Comparison of ENCODE assay signal across 10 cellular contexts in genomic region chr7:92768501-92769360, GRCh38.
A peak's percentile ranks its signal among the peaks of the same experiment; 100 is the strongest.
DNase-seq lines count a peak whose midpoint lies in the region; ATAC-seq, FAIRE-seq and TF ChIP-seq lines count a peak whose summit lies in the region.
"Had no signal": no experiment of that assay in that cellular context is flagged by ENCODE, and none has a peak within 500 bp of the region (broad histone marks: within the 10 kb centered on the region; RNA-seq: fewer than 3 reads in every experiment).

No MANE protein-coding gene starts in this region.

- H3K9me3 ChIP-seq in H9 (ENCODE audit: control insufficient read depth, low read depth, low read length) (no peaks in the 10 kb centered on the region), astrocyte (ENCODE audit: insufficient read depth, low read depth, low read length) (no peaks in the 10 kb centered on the region), sigmoid colon (no peaks in the 10 kb centered on the region), hepatocyte (ENCODE audit: low read depth) (no peaks in the 10 kb centered on the region), heart left ventricle (no peaks in the 10 kb centered on the region)

- peaks cover 0 to 9% (median 0%) of the 10 kb centered on the region in 3 experiments; a peak in 3 of 7 replicates for H3K36me3 Mint-ChIP-seq in H9 (ENCODE audit: insufficient read depth in 1 of 3, low read depth in 3 of 3)
- peaks cover 20% of the 10 kb centered on the region for H3K36me3 Mint-ChIP-seq in astrocyte (ENCODE audit: low read depth, unreplicated experiment)

- H2BK15ac ChIP-seq in H9 (ENCODE audit: low read depth, low read length), result no peak overlapping the region; the same call in 1 of the 2 replicates

- no peak for FAIRE-seq in astrocyte (lab: Jason Lieb, UNC)

- no CpG with 5 or more reads among the region's 5 CpGs for WGBS in H9 (ENCODE audit: extremely low coverage, insufficient read length, low lambda C conversion rate)
- WGBS in sigmoid colon, 2 donors, result 78 to 81% methylated on average over 5 of the region's 5 CpGs
- WGBS in hepatocyte (ENCODE audit: low lambda C conversion rate, missing lambda C conversion rate), result 58% methylated on average over 5 of the region's 5 CpGs
- 79 to 91% (median 81%) methylated on average over 5 of the region's 5 CpGs for WGBS in heart left ventricle, 4 donors

- TF ChIP-seq CTCF in H9 (conservative IDR thresholded peaks at IDR 0.05) (no peak), astrocyte (IDR thresholded peaks at IDR 0.05; ENCODE audit: insufficient read depth, low read depth, low read length) (no peak), sigmoid colon (IDR thresholded peaks at IDR 0.05) (no peak), hepatocyte (IDR thresholded peaks at IDR 0.05; ENCODE audit: poor library complexity) (no peak), heart left ventricle (IDR thresholded peaks at IDR 0.05) (no peak)

- H3K4me2 ChIP-seq in H9 (ENCODE audit: insufficient read depth, insufficient read length, low read length) (peak overlapping the region; percentile 58), astrocyte (ENCODE audit: low read length) (no peak overlapping the region), hepatocyte (no peak overlapping the region)

- ATAC-seq in GM18868 (IDR thresholded peaks at IDR 0.05; ENCODE audit: unreplicated experiment) (peak; percentile 94), heart left ventricle (no peak)

- no peak overlapping the region for H3K56ac ChIP-seq in H9 (ENCODE audit: insufficient read length, low read depth, low read length)

- peak overlapping the region; percentile 99 for H3K27ac ChIP-seq in H9 (ENCODE audit: insufficient read length, low read depth, low read length)
- peak overlapping the region; percentile 22 for H3K27ac ChIP-seq in astrocyte (ENCODE audit: low read depth, low read length)
- peak overlapping the region; percentile 61 to 84 (median 76) for H3K27ac ChIP-seq in sigmoid colon
- no peak overlapping the region for H3K27ac ChIP-seq in hepatocyte
- H3K27ac ChIP-seq in heart left ventricle, result peak overlapping the region in 1 of 12 donors; percentile 72
- H3K27ac ChIP-seq: SK-N-MC had no signal

- H3K4me3 Mint-ChIP-seq in H9 (peak overlapping the region in 1 of 2 experiments; percentile 69; a peak in 3 of 5 replicates), astrocyte (ENCODE audit: unreplicated experiment) (no peak overlapping the region)

- H2AFZ ChIP-seq in H9 (ENCODE audit: low read length) (no peak overlapping the region), astrocyte (ENCODE audit: low read depth, low read length) (no peak overlapping the region), hepatocyte (no peak overlapping the region)

- no peaks in the 10 kb centered on the region for H3K27me3 ChIP-seq in H9 (ENCODE audit: insufficient read depth, low read length)
- H3K27me3 ChIP-seq in astrocyte (ENCODE audit: insufficient read depth, low read length), result no peaks in the 10 kb centered on the region
- H3K27me3 ChIP-seq in sigmoid colon, result no peaks in the 10 kb centered on the region
- no peaks in the 10 kb centered on the region for H3K27me3 ChIP-seq in hepatocyte
- no peaks in the 10 kb centered on the region for H3K27me3 ChIP-seq in heart left ventricle

- no peaks in the 10 kb centered on the region for H3K79me2 ChIP-seq in H9 (ENCODE audit: insufficient read depth, low read length)
- peaks cover 89% of the 10 kb centered on the region for H3K79me2 ChIP-seq in astrocyte (ENCODE audit: insufficient read depth, low read length)
- H3K79me2 ChIP-seq in hepatocyte, result peaks cover 66% of the 10 kb centered on the region

- no peak overlapping the region for H4K5ac ChIP-seq in H9 (ENCODE audit: insufficient read length, low read depth, low read length)

- no peaks in the 10 kb centered on the region for H3K9me3 Mint-ChIP-seq in H9
- no peaks in the 10 kb centered on the region for H3K9me3 Mint-ChIP-seq in astrocyte (ENCODE audit: unreplicated experiment)

- H4K91ac ChIP-seq in H9 (ENCODE audit: insufficient read length, low read depth, low read length), result no peak overlapping the region

- no peak overlapping the region for H2AK5ac ChIP-seq in H9 (ENCODE audit: insufficient read length, low read length)

- H4K20me1 ChIP-seq in H9 (ENCODE audit: control insufficient read depth, insufficient read depth, insufficient read length) (no peaks in the 10 kb centered on the region), astrocyte (ENCODE audit: insufficient read depth, low read length) (peaks cover 9% of the 10 kb centered on the region), hepatocyte (ENCODE audit: insufficient read depth, poor library complexity, severe bottlenecking) (no peaks in the 10 kb centered on the region)

- H2BK12ac ChIP-seq in H9 (ENCODE audit: insufficient read length, low read depth, low read length), result no peak overlapping the region

- H2BK5ac ChIP-seq in H9 (ENCODE audit: insufficient read length, low read length), result no peak overlapping the region

- no peak for TF ChIP-seq POLR2A in sigmoid colon (IDR thresholded peaks at IDR 0.05)
- TF ChIP-seq POLR2A in heart left ventricle (IDR thresholded peaks at IDR 0.05), result no peak

- H2BK20ac ChIP-seq in H9 (ENCODE audit: low read depth, low read length, poor library complexity, severe bottlenecking), result no peak overlapping the region

- intact Hi-C loops in sigmoid colon (cut with DNase I), result loop anchor here (5.0 kb wide), 1 partner anchor 51 kb away; no protein-coding TSS in a partner anchor
- intact Hi-C loops in heart left ventricle (cut with DNase I), result loop anchor here in 1 of 10 donors (5.0 kb wide), 1 partner anchor 71 kb away; no protein-coding TSS in a partner anchor

- H3K4me1 ChIP-seq in H9 (ENCODE audit: insufficient read depth, low read length) (peaks cover 16% of the 10 kb centered on the region), astrocyte (ENCODE audit: insufficient read depth, low read length) (peaks cover 45% of the 10 kb centered on the region), sigmoid colon (peaks cover 0 to 47% (median 37%) of the 10 kb centered on the region in 4 donors), hepatocyte (ENCODE audit: insufficient read depth) (peaks cover 22% of the 10 kb centered on the region), heart left ventricle (peaks cover 0 to 51% (median 20%) of the 10 kb centered on the region in 12 donors)

- H3K4ac ChIP-seq in H9 (ENCODE audit: low read depth, low read length), result no peak overlapping the region

- no peak overlapping the region for H3K23ac ChIP-seq in H9 (ENCODE audit: insufficient read length, low read depth, low read length)

- TF ChIP-seq EP300 in sigmoid colon (IDR thresholded peaks at IDR 0.05), result no peak

- H4K8ac ChIP-seq in H9 (replicated peaks; ENCODE audit: insufficient read length, low read depth, low read length), result no peak overlapping the region

- no peak overlapping the region for H3T11ph ChIP-seq in H9 (ENCODE audit: low read length)

- no peaks in the 10 kb centered on the region for H3K9me2 ChIP-seq in hepatocyte (replicated peaks; ENCODE audit: insufficient read depth)

- no peaks in the 10 kb centered on the region for H3K27me3 Mint-ChIP-seq in H9 (ENCODE audit: low read depth)
- H3K27me3 Mint-ChIP-seq in astrocyte (ENCODE audit: low read depth, unreplicated experiment), result no peaks in the 10 kb centered on the region

- no peaks in the 10 kb centered on the region for H3K79me1 ChIP-seq in H9 (ENCODE audit: insufficient read depth, low read depth, low read length, poor library complexity, severe bottlenecking)

- no peak overlapping the region for H2BK120ac ChIP-seq in H9 (ENCODE audit: low read depth, low read length, poor library complexity, severe bottlenecking)

- peak overlapping the region; percentile 68; the same call in 1 of the 2 replicates for H3K14ac ChIP-seq in H9 (ENCODE audit: insufficient read depth, low read length)

- H3K4me3 ChIP-seq in astrocyte (ENCODE audit: insufficient read depth, low read depth, low read length) (no peak overlapping the region), sigmoid colon (no peak overlapping the region), hepatocyte (no peak overlapping the region), heart left ventricle (no peak overlapping the region)
- H3K4me3 ChIP-seq: lung, SK-N-MC had no signal

- H3K9ac ChIP-seq in H9 (ENCODE audit: extremely low read depth, insufficient read length, low read length) (no peak overlapping the region), astrocyte (ENCODE audit: low read length) (peak overlapping the region; percentile 22)

- DNase-seq in H9, result no peak
- DNase-seq in NCI-H1694 treated with DMSO at 0.1 percent for 48 hours (lab: John Stamatoyannopoulos, UW), result peak; percentile 56
- no peak for DNase-seq in astrocyte (ENCODE audit: low read depth)
- no peak for DNase-seq in sigmoid colon
- DNase-seq in hepatocyte (ENCODE audit: low spot score), result no peak
- no peak for DNase-seq in heart left ventricle
- DNase-seq in activated CD8-positive, alpha-beta memory T cell treated with anti-CD3 and anti-CD28 coated beads for 24 hours, result no peak

- peaks cover 70% of the 10 kb centered on the region in 2 experiments for H3K4me1 Mint-ChIP-seq in H9
- H3K4me1 Mint-ChIP-seq in astrocyte (ENCODE audit: low read depth, unreplicated experiment), result peaks cover 45% of the 10 kb centered on the region

- no peak overlapping the region for H3K18ac ChIP-seq in H9 (ENCODE audit: insufficient read length, low read depth, low read length)

- no peaks in the 10 kb centered on the region for H3K23me2 ChIP-seq in H9 (ENCODE audit: insufficient read length, low read depth, low read length, poor library complexity, severe bottlenecking)

- peaks cover 21% of the 10 kb centered on the region for H3K36me3 ChIP-seq in astrocyte (ENCODE audit: insufficient read depth, low read length)
- H3K36me3 ChIP-seq in sigmoid colon, result peaks cover 0 to 5% (median 2%) of the 10 kb centered on the region in 4 donors
- no peaks in the 10 kb centered on the region for H3K36me3 ChIP-seq in hepatocyte (replicated peaks; ENCODE audit: insufficient read depth, low read depth)
- peaks cover 0 to 12% (median 1%) of the 10 kb centered on the region in 9 donors for H3K36me3 ChIP-seq in heart left ventricle

- H3K27ac Mint-ChIP-seq in H9, result peak overlapping the region; percentile 90 to 98 (median 98)
- peak overlapping the region; percentile 56 for H3K27ac Mint-ChIP-seq in astrocyte (ENCODE audit: unreplicated experiment)
